Comparison of ENCODE assay signal across 11 cellular contexts in genomic region chr2:28338754-28339325, GRCh38. TPM values are rescaled to one million over a fixed set of nuclear protein-coding genes. Genes with fewer than 3 reads are reported as not detected.
DNase-seq lines count a peak whose midpoint lies in the region; ATAC-seq and TF ChIP-seq lines count a peak whose summit lies in the region.
"Had no signal": no experiment of that assay in that cellular context is flagged by ENCODE, and none has a peak within 500 bp of the region (broad histone marks: within the 10 kb centered on the region; RNA-seq: fewer than 3 reads in every experiment).

No MANE protein-coding gene starts in this region.

- peak overlapping the region; percentile 46 for H3K4me2 ChIP-seq in osteoblast (ENCODE audit: insufficient read depth, low read length)

- peaks cover 16% of the 10 kb centered on the region for H3K4me1 ChIP-seq in RWPE2 (ENCODE audit: insufficient read depth, poor library complexity, severe bottlenecking)
- peaks cover 10% of the 10 kb centered on the region for H3K4me1 ChIP-seq in foreskin keratinocyte
- H3K4me1 ChIP-seq in osteoblast (ENCODE audit: insufficient read depth, low read length) = peaks cover 39% of the 10 kb centered on the region

- ATAC-seq in RWPE2 (ENCODE audit: low read depth) = peak; percentile 27; the same call in 2 of the 3 replicates
- peak; percentile 39 for ATAC-seq in foreskin keratinocyte

- H3K4me3 ChIP-seq in RWPE2 (ENCODE audit: severe bottlenecking) = no peak overlapping the region
- peak overlapping the region; percentile 6 for H3K4me3 ChIP-seq in osteoblast (ENCODE audit: insufficient read depth, low read length)
- H3K4me3 ChIP-seq: lung had no signal

- H3K79me2 ChIP-seq in osteoblast (ENCODE audit: insufficient read depth, low read length) = no peaks in the 10 kb centered on the region

- H3K27ac ChIP-seq in C4-2B (peak overlapping the region; percentile 96), RWPE2 (ENCODE audit: poor library complexity, severe bottlenecking) (peak overlapping the region; percentile 41), foreskin keratinocyte (no peak overlapping the region), osteoblast (ENCODE audit: low read depth, low read length) (peak overlapping the region; percentile 69)

- DNase-seq in RWPE2 (ENCODE audit: low spot score) (no peak), foreskin keratinocyte (peak in 1 of 2 donors; percentile 56), osteoblast (ENCODE audit: insufficient read length, low spot score, missing footprints) (peak; percentile 60), HuH-7 (ENCODE audit: low spot score) (no peak), HuH-7.5 (ENCODE audit: low spot score) (no peak), RKO (ENCODE audit: low spot score) (no peak), NCI-H2196 treated with DMSO at 0.1 percent for 48 hours (lab: John Stamatoyannopoulos, UW; ENCODE audit: unreplicated experiment) (no peak)
- DNase-seq: activated gamma-delta T cell, MM.1S had no signal

- no peak for TF ChIP-seq CTCF in C4-2B (conservative IDR thresholded peaks at IDR 0.05)
- TF ChIP-seq CTCF in RWPE2 (IDR thresholded peaks at IDR 0.05; ENCODE audit: poor library complexity, severe bottlenecking) = no peak
- TF ChIP-seq CTCF in foreskin keratinocyte (conservative IDR thresholded peaks at IDR 0.05) = no peak
- no peak for TF ChIP-seq CTCF in osteoblast (IDR thresholded peaks at IDR 0.05; ENCODE audit: extremely low read depth, low read depth, low read length)

- H3K9me3 ChIP-seq in RWPE2 (ENCODE audit: severe bottlenecking) = no peaks in the 10 kb centered on the region
- no peaks in the 10 kb centered on the region for H3K9me3 ChIP-seq in osteoblast (ENCODE audit: low read depth, low read length)

- peak overlapping the region; percentile 32 for H2AFZ ChIP-seq in osteoblast (ENCODE audit: low read length)

- no peaks in the 10 kb centered on the region for H3K36me3 ChIP-seq in RWPE2 (ENCODE audit: low read depth)
- H3K36me3 ChIP-seq in osteoblast (ENCODE audit: insufficient read depth, low read length) = no peaks in the 10 kb centered on the region

- H3K27me3 ChIP-seq in RWPE2 (ENCODE audit: insufficient read depth, poor library complexity, severe bottlenecking) (no peaks in the 10 kb centered on the region), foreskin keratinocyte (no peaks in the 10 kb centered on the region), osteoblast (ENCODE audit: insufficient read depth, low read length) (no peaks in the 10 kb centered on the region)

- H4K20me1 ChIP-seq in osteoblast (ENCODE audit: insufficient read depth, low read length) = no peaks in the 10 kb centered on the region

RNA-seq across cellular contexts. Expression of gene FOSL2, which starts 53.8 kb away (rescaled TPM):
- 35.6 and 38.5 TPM in 2 replicates for total RNA-seq in foreskin keratinocyte
- 13.6 and 16.9 TPM in 2 replicates for polyA plus RNA-seq in foreskin keratinocyte
- 64.5 and 86.9 TPM in 2 replicates for total RNA-seq in osteoblast
